In the genomic region with DNA sequence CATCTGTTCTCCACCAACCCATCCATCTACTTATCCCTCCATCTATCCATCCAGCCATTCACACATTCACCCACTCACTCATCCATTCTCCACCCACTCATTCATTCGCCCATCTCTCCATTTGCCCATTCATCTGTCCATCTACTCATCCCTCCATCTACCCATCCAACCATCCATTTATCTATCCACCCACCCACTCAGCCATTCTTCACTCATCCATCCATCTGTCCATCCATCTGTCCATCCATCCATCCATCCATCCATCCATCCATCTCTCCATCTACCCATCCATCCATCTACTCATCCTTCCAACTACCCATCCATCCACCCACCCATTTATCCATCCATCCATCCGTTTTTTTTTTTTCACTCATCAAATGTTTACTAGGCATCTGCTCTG, we compare ENCODE assay signal across 25 cellular contexts. TPM values are rescaled to one million over a fixed set of nuclear protein-coding genes. Genes with fewer than 3 reads are reported as not detected.
"Had no signal": no experiment of that assay in that cellular context is flagged by ENCODE, and none has a peak within 500 bp of the region (broad histone marks: within the 10 kb centered on the region; RNA-seq: fewer than 3 reads in every experiment).

No MANE protein-coding gene starts in this region.

- H3K36me3 ChIP-seq: colonic mucosa, gastrocnemius medialis, heart right ventricle, left lung, lower lobe of right lung had no signal

- H3K4me1 ChIP-seq: colonic mucosa, gastrocnemius medialis, left lung, lower lobe of right lung had no signal

- H3K4me3 ChIP-seq: colonic mucosa, esophagus squamous epithelium, gastrocnemius medialis, heart right ventricle, left lung, lower lobe of right lung had no signal

- DNase-seq: colonic mucosa; cortex of kidney; effector CD8-positive, alpha-beta T cell; effector memory CD8-positive, alpha-beta T cell; endodermal cell; erythroblast; esophagus squamous epithelium; foreskin fibroblast; foreskin melanocyte; gastrocnemius medialis; glutamatergic neuron; heart right ventricle; hippocampal formation; left cardiac atrium; left lung; left ventricle myocardium superior; lower lobe of right lung; mesenchymal stem cell; naive thymus-derived CD4-positive, alpha-beta T cell had no signal

- H3K27me3 ChIP-seq: colonic mucosa, esophagus squamous epithelium, gastrocnemius medialis, left lung had no signal

- ATAC-seq: effector memory CD8-positive, alpha-beta T cell; esophagus mucosa; gastrocnemius medialis; heart right ventricle; left cardiac atrium; left lung; left ventricle myocardium superior; lower lobe of right lung; naive thymus-derived CD4-positive, alpha-beta T cell had no signal

- H3K9me3 ChIP-seq: colonic mucosa, gastrocnemius medialis, heart right ventricle, left lung, lower lobe of right lung had no signal

- FAIRE-seq: endometrium, islet of Langerhans, keratinocyte had no signal

- H3K27ac ChIP-seq: colonic mucosa, epithelial cell of prostate, esophagus squamous epithelium, gastrocnemius medialis, heart right ventricle, left lung, lower lobe of right lung had no signal

RNA-seq across cellular contexts. Expression of a gene that starts 13.9 kb away (rescaled TPM):
- total RNA-seq: endodermal cell; heart right ventricle; kidney epithelial cell; left cardiac atrium; left ventricle myocardium superior; naive thymus-derived CD4-positive, alpha-beta T cell had no signal
- polyA plus RNA-seq: keratinocyte; naive thymus-derived CD4-positive, alpha-beta T cell had no signal
